ENCODE assay signal across 1 cellular context in the genomic region with DNA sequence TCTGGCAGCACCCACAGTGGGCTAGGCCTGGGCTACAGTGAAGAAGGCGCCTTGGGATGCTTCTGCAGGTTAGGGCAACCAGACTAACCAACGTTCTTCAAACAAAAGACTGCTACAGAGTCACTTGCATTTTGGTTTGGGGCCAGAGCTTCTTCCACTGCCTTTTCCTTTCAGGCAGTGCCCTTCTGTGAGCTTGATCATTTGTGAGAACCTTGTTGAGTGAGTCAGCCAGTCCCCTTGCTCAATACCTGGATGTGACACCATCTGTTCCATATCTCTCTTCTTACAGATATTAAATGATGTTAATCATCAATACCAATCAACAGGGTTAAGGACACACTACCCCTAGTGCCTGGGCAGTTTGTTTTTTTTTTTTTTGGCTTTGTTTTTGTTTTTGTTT.
TF ChIP-seq lines count a peak whose summit lies in the region.

No MANE protein-coding gene starts in this region.

TF ChIP-seq in H1, 55 proteins besides CTCF, POLR2A, EP300 and RAD21:
- TF ChIP-seq GABPA (IDR thresholded peaks at IDR 0.05; ENCODE audit: borderline replicate concordance, insufficient read depth, low read length) (no peak), CREB1 (IDR thresholded peaks at IDR 0.05) (no peak), RFX5 (IDR thresholded peaks at IDR 0.05; ENCODE audit: borderline replicate concordance, low read depth, low read length) (no peak), KDM1A (IDR thresholded peaks at IDR 0.05; ENCODE audit: borderline replicate concordance, low read length) (no peak), CHD1 (IDR thresholded peaks at IDR 0.05; ENCODE audit: low read depth, low read length) (no peak), PHF8 (conservative IDR thresholded peaks at IDR 0.05; ENCODE audit: low read depth, low read length) (no peak), CTBP2 (IDR thresholded peaks at IDR 0.05; ENCODE audit: borderline replicate concordance, insufficient read depth, insufficient read length, low read length) (no peak), ASH2L (IDR thresholded peaks at IDR 0.05; ENCODE audit: low read length) (no peak), EZH2 (IDR thresholded peaks at IDR 0.05; ENCODE audit: low read depth, low read length, severe bottlenecking) (no peak), POU5F1 (IDR thresholded peaks at IDR 0.05; ENCODE audit: low read depth, low read length) (no peak), RBBP5 (IDR thresholded peaks at IDR 0.05; ENCODE audit: borderline replicate concordance, low read depth, low read length) (no peak), POLR2AphosphoS5 (IDR thresholded peaks at IDR 0.05; ENCODE audit: low read depth, low read length) (no peak), JUN (IDR thresholded peaks at IDR 0.05; ENCODE audit: low read depth, low read length) (no peak), SP4 (IDR thresholded peaks at IDR 0.05; ENCODE audit: low read length) (no peak), TBP (IDR thresholded peaks at IDR 0.05; ENCODE audit: low read depth, low read length) (no peak), TAF7 (optimal IDR thresholded peaks at IDR 0.05; ENCODE audit: borderline replicate concordance, low read depth, low read length) (no peak), SRF (IDR thresholded peaks at IDR 0.05; ENCODE audit: low read depth, low read length) (no peak), NANOG (IDR thresholded peaks at IDR 0.05; ENCODE audit: insufficient read depth, low read depth, low read length, poor library complexity, severe bottlenecking) (no peak)
- TF ChIP-seq, protein P1, sequence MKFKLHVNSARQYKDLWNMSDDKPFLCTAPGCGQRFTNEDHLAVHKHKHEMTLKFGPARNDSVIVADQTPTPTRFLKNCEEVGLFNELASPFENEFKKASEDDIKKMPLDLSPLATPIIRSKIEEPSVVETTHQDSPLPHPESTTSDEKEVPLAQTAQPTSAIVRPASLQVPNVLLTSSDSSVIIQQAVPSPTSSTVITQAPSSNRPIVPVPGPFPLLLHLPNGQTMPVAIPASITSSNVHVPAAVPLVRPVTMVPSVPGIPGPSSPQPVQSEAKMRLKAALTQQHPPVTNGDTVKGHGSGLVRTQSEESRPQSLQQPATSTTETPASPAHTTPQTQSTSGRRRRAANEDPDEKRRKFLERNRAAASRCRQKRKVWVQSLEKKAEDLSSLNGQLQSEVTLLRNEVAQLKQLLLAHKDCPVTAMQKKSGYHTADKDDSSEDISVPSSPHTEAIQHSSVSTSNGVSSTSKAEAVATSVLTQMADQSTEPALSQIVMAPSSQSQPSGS (IDR thresholded peaks at IDR 0.05; ENCODE audit: low read length): no peak
- TF ChIP-seq, protein P2, sequence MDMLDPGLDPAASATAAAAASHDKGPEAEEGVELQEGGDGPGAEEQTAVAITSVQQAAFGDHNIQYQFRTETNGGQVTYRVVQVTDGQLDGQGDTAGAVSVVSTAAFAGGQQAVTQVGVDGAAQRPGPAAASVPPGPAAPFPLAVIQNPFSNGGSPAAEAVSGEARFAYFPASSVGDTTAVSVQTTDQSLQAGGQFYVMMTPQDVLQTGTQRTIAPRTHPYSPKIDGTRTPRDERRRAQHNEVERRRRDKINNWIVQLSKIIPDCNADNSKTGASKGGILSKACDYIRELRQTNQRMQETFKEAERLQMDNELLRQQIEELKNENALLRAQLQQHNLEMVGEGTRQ (IDR thresholded peaks at IDR 0.05; ENCODE audit: low read length): no peak
